23 cellular contexts compared by ENCODE assay signal in genomic region chr7:135847242-135847641, GRCh38.
"Had no signal": no experiment of that assay in that cellular context is flagged by ENCODE, and none has a peak within 500 bp of the region (broad histone marks: within the 10 kb centered on the region; RNA-seq: fewer than 3 reads in every experiment).

No MANE protein-coding gene starts in this region.

- H3K4me3 Mint-ChIP-seq: dendritic cell treated with granulocyte-macrophage colony-stimulating factor and Interleukin-4, amounts not matched to agents 40 ng/mL and 50 ng/mL, for 4 days; effector memory CD8-positive, alpha-beta T cell; endodermal cell had no signal

- H3K9me3 Mint-ChIP-seq: dendritic cell treated with granulocyte-macrophage colony-stimulating factor and Interleukin-4, amounts not matched to agents 40 ng/mL and 50 ng/mL, for 4 days; effector memory CD8-positive, alpha-beta T cell had no signal

- H3K27ac Mint-ChIP-seq: dendritic cell treated with granulocyte-macrophage colony-stimulating factor and Interleukin-4, amounts not matched to agents 40 ng/mL and 50 ng/mL, for 4 days; effector memory CD8-positive, alpha-beta T cell; endodermal cell had no signal

- DNase-seq: colonic mucosa; cortex of kidney; dermis blood vessel endothelial cell; dorsolateral prefrontal cortex; effector CD4-positive, alpha-beta T cell; effector CD8-positive, alpha-beta T cell; effector memory CD4-positive, alpha-beta T cell; effector memory CD8-positive, alpha-beta T cell; endodermal cell; erythroblast; esophagus squamous epithelium; foreskin fibroblast; foreskin keratinocyte; foreskin melanocyte; gastrocnemius medialis; glutamatergic neuron; heart left ventricle; heart right ventricle had no signal

- H3K4me3 ChIP-seq: colonic mucosa, coronary artery, dorsolateral prefrontal cortex, esophagus muscularis mucosa, esophagus squamous epithelium, gastrocnemius medialis, gastroesophageal sphincter, heart left ventricle, heart right ventricle, hepatocyte had no signal

- ATAC-seq: effector memory CD8-positive, alpha-beta T cell; foreskin keratinocyte; gastrocnemius medialis; gastroesophageal sphincter; heart left ventricle; heart right ventricle had no signal

- H3K27me3 Mint-ChIP-seq: effector memory CD8-positive, alpha-beta T cell had no signal
